Comparison of ENCODE assay signal across 18 cellular contexts in the genomic region with DNA sequence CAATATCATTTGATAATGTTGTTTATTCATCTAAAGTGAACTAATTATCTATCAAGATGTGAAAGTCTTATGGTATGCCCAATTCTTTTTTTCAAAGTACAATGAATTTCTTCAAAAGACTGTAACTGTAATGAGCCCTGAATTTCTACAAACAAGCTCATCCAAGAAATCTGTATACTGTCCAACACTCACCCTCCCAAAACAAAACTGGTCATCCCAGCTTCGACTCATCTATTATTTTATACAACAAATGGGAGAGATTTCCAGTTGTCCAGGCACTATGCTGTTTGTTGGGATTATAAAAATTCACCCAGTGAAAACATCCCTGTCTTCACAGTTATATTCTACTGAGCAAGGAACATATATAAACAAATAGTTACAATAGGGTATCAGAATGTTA.
"Had no signal": no experiment of that assay in that cellular context is flagged by ENCODE, and none has a peak within 500 bp of the region (broad histone marks: within the 10 kb centered on the region; RNA-seq: fewer than 3 reads in every experiment).

No MANE protein-coding gene starts in this region.

- H3K4me3 Mint-ChIP-seq: naive B cell; nephron; stimulated activated naive B cell treated with anti-CD40 and anti-IgM and Interleukin-4, amounts not matched to agents 10 μg/mL and 1 μg/mL and 100 μg/mL, for 72 hours; stimulated activated naive CD8-positive, alpha-beta T cell treated with anti-CD3 and anti-CD28 coated beads, Interleukin-15, amount 100 ng/mL, for 72 hours; type B pancreatic cell had no signal

- H3K79me2 ChIP-seq: hepatocyte had no signal

- H3K4me3 ChIP-seq: colonic mucosa, hepatocyte, lung, psoas muscle, skin epidermis had no signal

- H3K4me1 Mint-ChIP-seq: naive B cell; nephron; stimulated activated naive B cell treated with anti-CD40 and anti-IgM and Interleukin-4, amounts not matched to agents 10 μg/mL and 1 μg/mL and 100 μg/mL, for 72 hours; stimulated activated naive CD8-positive, alpha-beta T cell treated with anti-CD3 and anti-CD28 coated beads, Interleukin-15, amount 100 ng/mL, for 72 hours had no signal

- H3K36me3 ChIP-seq: colonic mucosa had no signal

- DNase-seq: colonic mucosa; dermis blood vessel endothelial cell; head of caudate nucleus; kidney; left cardiac atrium; mesendoderm; naive B cell; retina; stimulated activated CD4-positive, alpha-beta T cell treated with anti-CD3 and anti-CD28 coated beads, Interleukin-2, amount 100 ng/mL, for 24 hours; stimulated activated CD4-positive, alpha-beta T cell treated with anti-CD3 and anti-CD28 coated beads, Interleukin-4, amount 100 ng/mL, for 4 hours; stimulated activated naive B cell treated with anti-CD40 and anti-IgM and Interleukin-4, amounts not matched to agents 10 μg/mL and 1 μg/mL and 100 μg/mL, for 72 hours; stimulated activated naive CD8-positive, alpha-beta T cell treated with anti-CD3 and anti-CD28 coated beads, Interleukin-15, amount 100 ng/mL, for 72 hours had no signal

- H3K27me3 Mint-ChIP-seq: stimulated activated naive CD8-positive, alpha-beta T cell treated with anti-CD3 and anti-CD28 coated beads, Interleukin-15, amount 100 ng/mL, for 72 hours; type B pancreatic cell had no signal

- H3K27ac ChIP-seq: colonic mucosa, hepatocyte, psoas muscle, skin epidermis had no signal

- H3K36me3 Mint-ChIP-seq: naive B cell; stimulated activated naive B cell treated with anti-CD40 and anti-IgM and Interleukin-4, amounts not matched to agents 10 μg/mL and 1 μg/mL and 100 μg/mL, for 72 hours; type B pancreatic cell had no signal

- H3K9me3 ChIP-seq: colonic mucosa had no signal

- H3K27me3 ChIP-seq: colonic mucosa, hepatocyte had no signal

- H3K4me2 ChIP-seq: hepatocyte had no signal

- H2AFZ ChIP-seq: hepatocyte had no signal

- ATAC-seq: stimulated activated naive B cell treated with anti-CD40 and anti-IgM and Interleukin-4, amounts not matched to agents 10 μg/mL and 1 μg/mL and 100 μg/mL, for 72 hours; stimulated activated naive CD8-positive, alpha-beta T cell treated with anti-CD3 and anti-CD28 coated beads, Interleukin-15, amount 100 ng/mL, for 72 hours had no signal

- H3K4me1 ChIP-seq: colonic mucosa had no signal

- H3K27ac Mint-ChIP-seq: naive B cell; nephron; stimulated activated naive B cell treated with anti-CD40 and anti-IgM and Interleukin-4, amounts not matched to agents 10 μg/mL and 1 μg/mL and 100 μg/mL, for 72 hours; stimulated activated naive CD8-positive, alpha-beta T cell treated with anti-CD3 and anti-CD28 coated beads, Interleukin-15, amount 100 ng/mL, for 72 hours; type B pancreatic cell had no signal
